In genomic region chr4:995311-996026, GRCh38 we compare ENCODE assay signal across 11 cellular contexts. TPM values are rescaled to one million over a fixed set of nuclear protein-coding genes. Genes with fewer than 3 reads are reported as not detected.
DNase-seq lines count a peak whose midpoint lies in the region; ATAC-seq and TF ChIP-seq lines count a peak whose summit lies in the region.
"Had no signal": no experiment of that assay in that cellular context is flagged by ENCODE, and none has a peak within 500 bp of the region (broad histone marks: within the 10 kb centered on the region; RNA-seq: fewer than 3 reads in every experiment).

No MANE protein-coding gene starts in this region.

- H3K4me1 ChIP-seq in foreskin keratinocyte = no peaks in the 10 kb centered on the region

- ATAC-seq in foreskin keratinocyte = no peak
- ATAC-seq: CD8-positive, alpha-beta T cell; HCT116 had no signal

- H3K27ac ChIP-seq in foreskin keratinocyte = no peak overlapping the region
- H3K27ac ChIP-seq: HL-60, ovary, transverse colon had no signal

- DNase-seq in OCI-M1 (lab: John Stamatoyannopoulos, UW) = peak; percentile 30
- no peak for DNase-seq in foreskin keratinocyte
- DNase-seq in NCI-H524 treated with DMSO at 0.1 percent for 48 hours (lab: John Stamatoyannopoulos, UW) = no peak
- DNase-seq: activated T-cell treated with anti-CD3 and anti-CD28 coated beads, Interleukin-2, amount 50 U/mL, for 1 hour; CD8-positive, alpha-beta T cell; NCI-H2081; ovary; stimulated activated CD8-positive, alpha-beta memory T cell treated with anti-CD3 and anti-CD28 coated beads, Interleukin-4, amount 100 ng/mL, for 48 hours; transverse colon had no signal

- TF ChIP-seq CTCF in foreskin keratinocyte (conservative IDR thresholded peaks at IDR 0.05) = peak; percentile 38

- peaks cover 45% of the 10 kb centered on the region for H3K27me3 ChIP-seq in foreskin keratinocyte
- H3K27me3 ChIP-seq: ovary had no signal

RNA-seq across cellular contexts. Expression of gene SLC26A1, which starts 2.3 kb away (rescaled TPM):
- total RNA-seq in foreskin keratinocyte = not detected in 2 replicates
- not detected in 2 replicates for polyA plus RNA-seq in foreskin keratinocyte

RNA-seq across cellular contexts. Expression of gene IDUA, which starts 8.6 kb away (rescaled TPM):
- 2.0 and 2.3 TPM in 2 replicates for total RNA-seq in foreskin keratinocyte
- polyA plus RNA-seq in foreskin keratinocyte = 1.8 and 2.3 TPM in 2 replicates

RNA-seq across cellular contexts. Expression of gene FGFRL1, which starts 16.0 kb away (rescaled TPM):
- 6.0 and 6.6 TPM in 2 replicates for total RNA-seq in foreskin keratinocyte
- 5.0 and 5.5 TPM in 2 replicates for polyA plus RNA-seq in foreskin keratinocyte

RNA-seq across cellular contexts. Expression of gene DGKQ, which starts 22.1 kb away (rescaled TPM):
- total RNA-seq in foreskin keratinocyte = 9.1 and 12.2 TPM in 2 replicates
- 5.4 and 7.0 TPM in 2 replicates for polyA plus RNA-seq in foreskin keratinocyte
